8 cellular contexts compared by ENCODE assay signal in the genomic region with DNA sequence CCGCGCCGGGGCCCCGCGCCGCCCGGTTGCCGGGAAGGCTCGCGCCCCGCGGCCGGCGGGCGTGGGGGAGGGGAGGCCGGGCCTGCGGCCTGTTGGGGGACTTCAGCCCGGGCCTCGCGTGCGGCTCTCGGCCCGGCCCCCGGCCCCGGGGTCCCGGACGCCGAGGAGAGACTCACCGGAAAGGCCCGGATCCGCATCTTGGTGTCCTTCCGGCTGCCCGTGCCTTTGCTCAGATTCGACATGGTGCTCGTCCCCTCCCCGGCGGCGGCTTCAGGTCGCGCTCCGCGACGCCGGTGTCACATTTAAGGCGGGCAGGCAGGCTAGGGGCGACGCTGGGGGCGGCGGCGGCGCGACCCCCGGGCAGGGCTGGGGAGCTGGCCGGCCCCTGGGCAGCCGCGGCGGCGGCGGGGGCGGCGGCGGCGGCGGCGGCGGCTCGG. TPM values are rescaled to one million over a fixed set of nuclear protein-coding genes. Genes with fewer than 3 reads are reported as not detected.
DNase-seq lines count a peak whose midpoint lies in the region; ATAC-seq and TF ChIP-seq lines count a peak whose summit lies in the region.

No MANE protein-coding gene starts in this region.

- H3K36me3 Mint-ChIP-seq in WTC11 = peaks cover 8% of the 10 kb centered on the region

- H3K36me3 ChIP-seq in ES-I3 (ENCODE audit: insufficient read depth, low read length) (no peaks in the 10 kb centered on the region), mammary epithelial cell (ENCODE audit: insufficient read depth, low read length) (no peaks in the 10 kb centered on the region)

- no peak for TF ChIP-seq CTCF in WTC11 (IDR thresholded peaks at IDR 0.05)
- no peak for TF ChIP-seq CTCF in mammary epithelial cell (conservative IDR thresholded peaks at IDR 0.05 in 1 of 2, IDR thresholded peaks at IDR 0.05 in 1 of 2; ENCODE audit: extremely low read depth in 1 of 2, insufficient read depth in 1 of 2, low read depth in 1 of 2, low read length in 2 of 2)

- POLR2A ChIA-PET in WTC11 (lab: Charles Lee) = interaction anchor here (0.8 to 1.6 kb wide), 4 partner anchors 13 to 164 kb away, joined by 3 to 5 read pairs (median 4); no protein-coding TSS in a partner anchor

- H3K79me2 ChIP-seq in mammary epithelial cell (ENCODE audit: insufficient read depth, low read length) = peaks cover 54% of the 10 kb centered on the region

- peaks cover 5% of the 10 kb centered on the region for H4K20me1 ChIP-seq in mammary epithelial cell (ENCODE audit: insufficient read depth, low read length)

- peaks cover 49% of the 10 kb centered on the region for H3K4me1 Mint-ChIP-seq in WTC11

- H3K4me3 ChIP-seq in mammary epithelial cell (replicated peaks in 1 of 3; ENCODE audit: insufficient read depth in 1 of 3, low read depth in 2 of 3, low read length in 3 of 3) = peak overlapping the region; percentile 51 to 93 (median 79)

- dilution Hi-C loops in mammary epithelial cell (cut with HindIII; ENCODE audit: low sequenced_read_pairs) = no loop called here

- H3K9ac ChIP-seq in ES-I3 (ENCODE audit: low read depth, low read length) (peak overlapping the region; percentile 99), mammary epithelial cell (ENCODE audit: insufficient read depth, low read length) (peak overlapping the region; percentile 75)

- BruUV-seq in mammary epithelial cell (replicated peaks; lab: Mats Ljungman, UMichigan) = no TSS peak

- CTCF ChIA-PET in WTC11 (lab: Charles Lee) = no interaction called here
- CTCF ChIA-PET in mammary epithelial cell (lab: Charles Lee; ENCODE audit: low non-redundant PET) = interaction anchor here (0.6 kb wide), 1 partner anchor 102 kb away, joined by 5 read pairs; no protein-coding TSS in a partner anchor

- WGBS in mammary epithelial cell (ENCODE audit: low coverage, missing lambda C conversion rate) = 0% methylated on average over 6 of the region's 67 CpGs

- peak; percentile 5 for DNase-seq in HPDE6-E6E7 (ENCODE audit: extremely low spot score)
- peak; percentile 41 for DNase-seq in WTC11 (ENCODE audit: low spot score)
- peak; percentile 49 for DNase-seq in mammary epithelial cell
- peak; percentile 38 to 69 for DNase-seq in left colon
- peak; percentile 33 to 50 for DNase-seq in stimulated activated CD4-positive, alpha-beta T cell treated with anti-CD3 and anti-CD28 coated beads, Interleukin-2, amount 100 ng/mL, for 48 hours
- no peak for DNase-seq in epidermal melanocyte (ENCODE audit: insufficient read length, low spot score)

- H3K4me2 ChIP-seq in mammary epithelial cell (ENCODE audit: insufficient read depth, low read depth, low read length) = peak overlapping the region; percentile 51

- H2AFZ ChIP-seq in mammary epithelial cell (ENCODE audit: low read depth, low read length) = peak overlapping the region; percentile 76

- H3K9me3 ChIP-seq in ES-I3 (ENCODE audit: control insufficient read depth, insufficient read depth, low read length) = no peaks in the 10 kb centered on the region
- H3K9me3 ChIP-seq in mammary epithelial cell (replicated peaks; ENCODE audit: insufficient read depth, low read length) = no peaks in the 10 kb centered on the region

- in situ Hi-C loops in mammary epithelial cell (cut with MboI; ENCODE audit: low sequenced_read_pairs in 2 of 2) = no loop called here

- H3K27ac ChIP-seq in mammary epithelial cell (ENCODE audit: insufficient read depth, low read depth, low read length) = peak overlapping the region; percentile 75

- H3K4me3 Mint-ChIP-seq in WTC11 = peak overlapping the region; percentile 69

- intact Hi-C loops in mammary epithelial cell (cut with micrococcal nuclease) (loop anchor here (1.0 to 10.0 kb wide), 2 partner anchors 99 to 420 kb away; no protein-coding TSS in a partner anchor), left colon (cut with DNase I, micrococcal nuclease) (no loop called here)

- H3K4me1 ChIP-seq in ES-I3 (ENCODE audit: insufficient read depth, low read length) (peaks cover 12% of the 10 kb centered on the region; the same call in 1 of the 2 replicates), mammary epithelial cell (ENCODE audit: insufficient read depth, low read length) (peaks cover 11% of the 10 kb centered on the region)

- no peaks in the 10 kb centered on the region for H3K27me3 ChIP-seq in mammary epithelial cell (ENCODE audit: insufficient read depth, low read length)

- no peaks in the 10 kb centered on the region for H3K27me3 Mint-ChIP-seq in WTC11 (ENCODE audit: low read depth)

- ATAC-seq in GM21381 (IDR thresholded peaks at IDR 0.05; ENCODE audit: unreplicated experiment) (peak; percentile 28), WTC11 (peak; percentile 1), left colon (no peak)

- H3K27ac Mint-ChIP-seq in WTC11 = no peak overlapping the region

- no peaks in the 10 kb centered on the region for H3K9me3 Mint-ChIP-seq in WTC11

TF ChIP-seq in WTC11, 78 proteins besides CTCF, POLR2A, EP300 and RAD21 (continues in another document):
- TF ChIP-seq, protein P1, sequence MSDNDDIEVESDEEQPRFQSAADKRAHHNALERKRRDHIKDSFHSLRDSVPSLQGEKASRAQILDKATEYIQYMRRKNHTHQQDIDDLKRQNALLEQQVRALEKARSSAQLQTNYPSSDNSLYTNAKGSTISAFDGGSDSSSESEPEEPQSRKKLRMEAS (CRISPR knock-in tag; IDR thresholded peaks at IDR 0.05) = no peak
- TF ChIP-seq IRF2 (CRISPR knock-in tag; IDR thresholded peaks at IDR 0.05; ENCODE audit: borderline replicate concordance, low read depth) = no peak
- TF ChIP-seq NR1H2 (CRISPR knock-in tag; IDR thresholded peaks at IDR 0.05) = no peak
- TF ChIP-seq, protein P2, sequence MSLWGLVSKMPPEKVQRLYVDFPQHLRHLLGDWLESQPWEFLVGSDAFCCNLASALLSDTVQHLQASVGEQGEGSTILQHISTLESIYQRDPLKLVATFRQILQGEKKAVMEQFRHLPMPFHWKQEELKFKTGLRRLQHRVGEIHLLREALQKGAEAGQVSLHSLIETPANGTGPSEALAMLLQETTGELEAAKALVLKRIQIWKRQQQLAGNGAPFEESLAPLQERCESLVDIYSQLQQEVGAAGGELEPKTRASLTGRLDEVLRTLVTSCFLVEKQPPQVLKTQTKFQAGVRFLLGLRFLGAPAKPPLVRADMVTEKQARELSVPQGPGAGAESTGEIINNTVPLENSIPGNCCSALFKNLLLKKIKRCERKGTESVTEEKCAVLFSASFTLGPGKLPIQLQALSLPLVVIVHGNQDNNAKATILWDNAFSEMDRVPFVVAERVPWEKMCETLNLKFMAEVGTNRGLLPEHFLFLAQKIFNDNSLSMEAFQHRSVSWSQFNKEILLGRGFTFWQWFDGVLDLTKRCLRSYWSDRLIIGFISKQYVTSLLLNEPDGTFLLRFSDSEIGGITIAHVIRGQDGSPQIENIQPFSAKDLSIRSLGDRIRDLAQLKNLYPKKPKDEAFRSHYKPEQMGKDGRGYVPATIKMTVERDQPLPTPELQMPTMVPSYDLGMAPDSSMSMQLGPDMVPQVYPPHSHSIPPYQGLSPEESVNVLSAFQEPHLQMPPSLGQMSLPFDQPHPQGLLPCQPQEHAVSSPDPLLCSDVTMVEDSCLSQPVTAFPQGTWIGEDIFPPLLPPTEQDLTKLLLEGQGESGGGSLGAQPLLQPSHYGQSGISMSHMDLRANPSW (CRISPR knock-in tag; conservative IDR thresholded peaks at IDR 0.05; ENCODE audit: low read depth) = no peak
- TF ChIP-seq, protein P3, sequence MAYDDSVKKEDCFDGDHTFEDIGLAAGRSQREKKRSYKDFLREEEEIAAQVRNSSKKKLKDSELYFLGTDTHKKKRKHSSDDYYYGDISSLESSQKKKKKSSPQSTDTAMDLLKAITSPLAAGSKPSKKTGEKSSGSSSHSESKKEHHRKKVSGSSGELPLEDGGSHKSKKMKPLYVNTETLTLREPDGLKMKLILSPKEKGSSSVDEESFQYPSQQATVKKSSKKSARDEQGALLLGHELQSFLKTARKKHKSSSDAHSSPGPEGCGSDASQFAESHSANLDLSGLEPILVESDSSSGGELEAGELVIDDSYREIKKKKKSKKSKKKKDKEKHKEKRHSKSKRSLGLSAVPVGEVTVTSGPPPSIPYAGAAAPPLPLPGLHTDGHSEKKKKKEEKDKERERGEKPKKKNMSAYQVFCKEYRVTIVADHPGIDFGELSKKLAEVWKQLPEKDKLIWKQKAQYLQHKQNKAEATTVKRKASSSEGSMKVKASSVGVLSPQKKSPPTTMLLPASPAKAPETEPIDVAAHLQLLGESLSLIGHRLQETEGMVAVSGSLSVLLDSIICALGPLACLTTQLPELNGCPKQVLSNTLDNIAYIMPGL (CRISPR knock-in tag; IDR thresholded peaks at IDR 0.05) = no peak
- TF ChIP-seq ZNF671 (CRISPR knock-in tag; IDR thresholded peaks at IDR 0.05) = no peak
- TF ChIP-seq, protein P4, sequence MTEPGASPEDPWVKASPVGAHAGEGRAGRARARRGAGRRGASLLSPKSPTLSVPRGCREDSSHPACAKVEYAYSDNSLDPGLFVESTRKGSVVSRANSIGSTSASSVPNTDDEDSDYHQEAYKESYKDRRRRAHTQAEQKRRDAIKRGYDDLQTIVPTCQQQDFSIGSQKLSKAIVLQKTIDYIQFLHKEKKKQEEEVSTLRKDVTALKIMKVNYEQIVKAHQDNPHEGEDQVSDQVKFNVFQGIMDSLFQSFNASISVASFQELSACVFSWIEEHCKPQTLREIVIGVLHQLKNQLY (CRISPR knock-in tag; IDR thresholded peaks at IDR 0.05) = no peak
- TF ChIP-seq NR3C1 (CRISPR knock-in tag; conservative IDR thresholded peaks at IDR 0.05; ENCODE audit: low read depth) = no peak
- TF ChIP-seq, protein P5, sequence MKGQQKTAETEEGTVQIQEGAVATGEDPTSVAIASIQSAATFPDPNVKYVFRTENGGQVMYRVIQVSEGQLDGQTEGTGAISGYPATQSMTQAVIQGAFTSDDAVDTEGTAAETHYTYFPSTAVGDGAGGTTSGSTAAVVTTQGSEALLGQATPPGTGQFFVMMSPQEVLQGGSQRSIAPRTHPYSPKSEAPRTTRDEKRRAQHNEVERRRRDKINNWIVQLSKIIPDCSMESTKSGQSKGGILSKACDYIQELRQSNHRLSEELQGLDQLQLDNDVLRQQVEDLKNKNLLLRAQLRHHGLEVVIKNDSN (CRISPR knock-in tag; IDR thresholded peaks at IDR 0.05) = no peak
- TF ChIP-seq, protein P6, sequence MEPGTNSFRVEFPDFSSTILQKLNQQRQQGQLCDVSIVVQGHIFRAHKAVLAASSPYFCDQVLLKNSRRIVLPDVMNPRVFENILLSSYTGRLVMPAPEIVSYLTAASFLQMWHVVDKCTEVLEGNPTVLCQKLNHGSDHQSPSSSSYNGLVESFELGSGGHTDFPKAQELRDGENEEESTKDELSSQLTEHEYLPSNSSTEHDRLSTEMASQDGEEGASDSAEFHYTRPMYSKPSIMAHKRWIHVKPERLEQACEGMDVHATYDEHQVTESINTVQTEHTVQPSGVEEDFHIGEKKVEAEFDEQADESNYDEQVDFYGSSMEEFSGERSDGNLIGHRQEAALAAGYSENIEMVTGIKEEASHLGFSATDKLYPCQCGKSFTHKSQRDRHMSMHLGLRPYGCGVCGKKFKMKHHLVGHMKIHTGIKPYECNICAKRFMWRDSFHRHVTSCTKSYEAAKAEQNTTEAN (CRISPR knock-in tag; IDR thresholded peaks at IDR 0.05) = no peak
- no peak for TF ChIP-seq NFATC4 (CRISPR knock-in tag; IDR thresholded peaks at IDR 0.05)
- no peak for TF ChIP-seq NR2C2 (CRISPR knock-in tag; IDR thresholded peaks at IDR 0.05)

RNA-seq across cellular contexts. Expression of a gene that starts 0.4 kb away (rescaled TPM):
- total RNA-seq in WTC11 (2021) (74.4 to 86.2 TPM (median 80.7 TPM) in 3 replicates), mammary epithelial cell (10 to 100 TPM; 45.0 to 62.9 TPM), left colon (10 to 100 TPM; 83.1 to 87.2 TPM)
- polyA plus RNA-seq in mammary epithelial cell = 31.3 TPM
- 98.3 TPM for polyA minus RNA-seq in mammary epithelial cell
